ENCODE assay signal across 1 cellular context in the genomic region with DNA sequence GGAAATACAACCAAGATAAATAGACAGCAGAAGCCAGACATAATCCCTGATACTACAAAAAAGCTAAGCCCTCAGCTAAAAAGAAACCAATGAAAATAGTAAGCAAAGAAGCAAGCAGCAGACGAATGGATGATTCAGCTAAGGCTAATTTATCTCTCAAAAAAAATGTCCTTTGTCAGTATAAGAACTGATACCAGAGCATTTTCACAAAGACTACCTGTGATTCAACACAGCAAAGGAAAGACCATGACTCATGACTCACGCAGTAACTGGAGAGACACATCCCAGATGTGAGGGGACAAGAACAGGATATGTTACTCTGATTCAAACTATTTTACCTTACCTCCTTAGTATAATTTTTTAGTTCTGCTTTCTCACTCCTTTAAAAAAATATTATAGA.
TF ChIP-seq lines count a peak whose summit lies in the region.

No MANE protein-coding gene starts in this region.

TF ChIP-seq in K562, 482 proteins besides CTCF, POLR2A, EP300 and RAD21 (continued from another document):
- TF ChIP-seq CEBPB (tag; IDR thresholded peaks at IDR 0.05) (no peak), RFX7 (CRISPR knock-in tag; IDR thresholded peaks at IDR 0.05) (no peak), MBD2 (IDR thresholded peaks at IDR 0.05; ENCODE audit: borderline replicate concordance, low read depth) (no peak), TSHZ1 (CRISPR knock-in tag; IDR thresholded peaks at IDR 0.05) (no peak), BRCA1 (IDR thresholded peaks at IDR 0.05) (no peak), BRCA1 (CRISPR knock-in tag; IDR thresholded peaks at IDR 0.05) (no peak), DDX20 (tag; IDR thresholded peaks at IDR 0.05; ENCODE audit: low read depth) (no peak), TRIM24 (IDR thresholded peaks at IDR 0.05) (no peak), MED1 (CRISPR knock-in tag; IDR thresholded peaks at IDR 0.05; ENCODE audit: borderline replicate concordance) (no peak), ZNF263 (CRISPR knock-in tag; IDR thresholded peaks at IDR 0.05; ENCODE audit: borderline replicate concordance) (no peak), ZNF384 (IDR thresholded peaks at IDR 0.05; ENCODE audit: low read depth, low read length) (no peak), ZNF584 (CRISPR knock-in tag; IDR thresholded peaks at IDR 0.05; ENCODE audit: low read depth) (no peak), TCF3 (CRISPR knock-in tag; IDR thresholded peaks at IDR 0.05) (peak; percentile 18; the same call in 1 of the 2 replicates), MEIS2 (IDR thresholded peaks at IDR 0.05; ENCODE audit: partially characterized antibody) (no peak), GTF2B (IDR thresholded peaks at IDR 0.05; ENCODE audit: extremely low read depth, insufficient read length) (no peak), ZNF280B (CRISPR knock-in tag; IDR thresholded peaks at IDR 0.05) (no peak), ZNF253 (CRISPR knock-in tag; conservative IDR thresholded peaks at IDR 0.05) (no peak), SMARCA4 (IDR thresholded peaks at IDR 0.05) (peak; percentile 53), CBFA2T3 (IDR thresholded peaks at IDR 0.05) (peak; percentile 12; the same call in 1 of the 2 replicates), POU5F1 (IDR thresholded peaks at IDR 0.05; ENCODE audit: borderline replicate concordance, low read depth, low read length, partially characterized antibody) (no peak), UBTF (IDR thresholded peaks at IDR 0.05; ENCODE audit: borderline replicate concordance in 1 of 2, low read depth in 2 of 2, low read length in 2 of 2) (no peak), BDP1 (IDR thresholded peaks at IDR 0.05; ENCODE audit: insufficient read depth, insufficient read length) (no peak), POLR3G (IDR thresholded peaks at IDR 0.05; ENCODE audit: extremely low read depth, insufficient read length, insufficient replicate concordance) (no peak), MAFG (tag; conservative IDR thresholded peaks at IDR 0.05) (peak; percentile 35; the same call in 1 of the 2 replicates), PTTG1 (tag; IDR thresholded peaks at IDR 0.05; ENCODE audit: low read depth) (no peak), ZNF217 (CRISPR knock-in tag; IDR thresholded peaks at IDR 0.05) (no peak), MTA2 (IDR thresholded peaks at IDR 0.05; ENCODE audit: low read depth) (no peak), JUND (IDR thresholded peaks at IDR 0.05; ENCODE audit: borderline replicate concordance, low read depth, low read length) (peak; percentile 41; the same call in 1 of the 2 replicates), JUND (tag; IDR thresholded peaks at IDR 0.05; ENCODE audit: borderline replicate concordance, low read depth, low read length) (peak; percentile 74; the same call in 2 of the 3 replicates), SRSF7 (optimal IDR thresholded peaks at IDR 0.05; ENCODE audit: low read depth, low read length) (no peak)
- TF ChIP-seq, protein P1, sequence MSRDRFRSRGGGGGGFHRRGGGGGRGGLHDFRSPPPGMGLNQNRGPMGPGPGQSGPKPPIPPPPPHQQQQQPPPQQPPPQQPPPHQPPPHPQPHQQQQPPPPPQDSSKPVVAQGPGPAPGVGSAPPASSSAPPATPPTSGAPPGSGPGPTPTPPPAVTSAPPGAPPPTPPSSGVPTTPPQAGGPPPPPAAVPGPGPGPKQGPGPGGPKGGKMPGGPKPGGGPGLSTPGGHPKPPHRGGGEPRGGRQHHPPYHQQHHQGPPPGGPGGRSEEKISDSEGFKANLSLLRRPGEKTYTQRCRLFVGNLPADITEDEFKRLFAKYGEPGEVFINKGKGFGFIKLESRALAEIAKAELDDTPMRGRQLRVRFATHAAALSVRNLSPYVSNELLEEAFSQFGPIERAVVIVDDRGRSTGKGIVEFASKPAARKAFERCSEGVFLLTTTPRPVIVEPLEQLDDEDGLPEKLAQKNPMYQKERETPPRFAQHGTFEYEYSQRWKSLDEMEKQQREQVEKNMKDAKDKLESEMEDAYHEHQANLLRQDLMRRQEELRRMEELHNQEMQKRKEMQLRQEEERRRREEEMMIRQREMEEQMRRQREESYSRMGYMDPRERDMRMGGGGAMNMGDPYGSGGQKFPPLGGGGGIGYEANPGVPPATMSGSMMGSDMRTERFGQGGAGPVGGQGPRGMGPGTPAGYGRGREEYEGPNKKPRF (IDR thresholded peaks at IDR 0.05; ENCODE audit: low read depth, low read length): no peak
- TF ChIP-seq, protein P2, sequence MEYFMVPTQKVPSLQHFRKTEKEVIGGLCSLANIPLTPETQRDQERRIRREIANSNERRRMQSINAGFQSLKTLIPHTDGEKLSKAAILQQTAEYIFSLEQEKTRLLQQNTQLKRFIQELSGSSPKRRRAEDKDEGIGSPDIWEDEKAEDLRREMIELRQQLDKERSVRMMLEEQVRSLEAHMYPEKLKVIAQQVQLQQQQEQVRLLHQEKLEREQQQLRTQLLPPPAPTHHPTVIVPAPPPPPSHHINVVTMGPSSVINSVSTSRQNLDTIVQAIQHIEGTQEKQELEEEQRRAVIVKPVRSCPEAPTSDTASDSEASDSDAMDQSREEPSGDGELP (CRISPR knock-in tag; IDR thresholded peaks at IDR 0.05; ENCODE audit: borderline replicate concordance): no peak
